Comparison of ENCODE assay signal across 9 cellular contexts in genomic region chrX:44898411-44899221, GRCh38. TPM values are rescaled to one million over a fixed set of nuclear protein-coding genes. Genes with fewer than 3 reads are reported as not detected.
A peak's percentile ranks its signal among the peaks of the same experiment; 100 is the strongest.
DNase-seq lines count a peak whose midpoint lies in the region; ATAC-seq and TF ChIP-seq lines count a peak whose summit lies in the region.
"Had no signal": no experiment of that assay in that cellular context is flagged by ENCODE, and none has a peak within 500 bp of the region (broad histone marks: within the 10 kb centered on the region; RNA-seq: fewer than 3 reads in every experiment).

No MANE protein-coding gene starts in this region.

- peaks cover 64% of the 10 kb centered on the region for H3K4me1 Mint-ChIP-seq in activated T-cell treated with anti-CD3 and anti-CD28 coated beads, Interleukin-2, amount 50 U/mL, for 24 hours (ENCODE audit: low read depth)
- peaks cover 29% of the 10 kb centered on the region for H3K4me1 Mint-ChIP-seq in activated naive CD8-positive, alpha-beta T cell treated with anti-CD3 and anti-CD28 coated beads, Interleukin-2, amount 10 ng/mL, durations not matched to agents 7 days and 5 days

- peaks cover 27% of the 10 kb centered on the region for H3K9me3 Mint-ChIP-seq in activated T-cell treated with anti-CD3 and anti-CD28 coated beads, Interleukin-2, amount 50 U/mL, for 24 hours
- peaks cover 1% of the 10 kb centered on the region for H3K9me3 Mint-ChIP-seq in activated naive CD8-positive, alpha-beta T cell treated with anti-CD3 and anti-CD28 coated beads, Interleukin-2, amount 10 ng/mL, durations not matched to agents 7 days and 5 days

- no peak for DNase-seq in activated T-cell treated with anti-CD3 and anti-CD28 coated beads, Interleukin-2, amount 50 U/mL, for 24 hours
- DNase-seq in activated T-cell treated with anti-CD3 and anti-CD28 coated beads, Interleukin-2, amount 50 U/mL, for 1 hour = no peak
- DNase-seq in NAMALWA (ENCODE audit: low spot score) (peak; percentile 43), spleen (peak; percentile 68), A172 (ENCODE audit: low spot score) (no peak), GM19238 (ENCODE audit: insufficient read length, low spot score) (no peak), NCI-H1436 (lab: John Stamatoyannopoulos, UW) (no peak)
- DNase-seq in activated naive CD8-positive, alpha-beta T cell treated with anti-CD3 and anti-CD28 coated beads, Interleukin-2, amount 10 ng/mL, durations not matched to agents 7 days and 5 days = no peak
- DNase-seq: cerebellar nuclear complex had no signal

- no peaks in the 10 kb centered on the region for H3K27me3 ChIP-seq in spleen (replicated peaks in 1 of 7)

- intact Hi-C loops in spleen (cut with DNase I; ENCODE audit: low total_unique reads) = no loop called here

- H3K9me3 ChIP-seq in spleen = peaks cover 0 to 42% (median 17%) of the 10 kb centered on the region in 8 donors

- POLR2A ChIA-PET in activated naive CD8-positive, alpha-beta T cell treated with anti-CD3 and anti-CD28 coated beads, Interleukin-2, amount 10 ng/mL, durations not matched to agents 7 days and 5 days (lab: Charles Lee) = interaction anchor here (0.6 to 2.0 kb wide), 3 partner anchors 21 to 26 kb away, joined by 3 to 6 read pairs (median 4); partner anchors contain the start of gene KDM6A

- peak; percentile 52 for ATAC-seq in activated naive CD8-positive, alpha-beta T cell treated with anti-CD3 and anti-CD28 coated beads, Interleukin-2, amount 10 ng/mL, durations not matched to agents 7 days and 5 days (ENCODE audit: low read depth)

- no peaks in the 10 kb centered on the region for H3K36me3 ChIP-seq in spleen

- H3K27ac Mint-ChIP-seq in activated T-cell treated with anti-CD3 and anti-CD28 coated beads, Interleukin-2, amount 50 U/mL, for 24 hours = peak overlapping the region; percentile 82
- H3K27ac Mint-ChIP-seq in activated naive CD8-positive, alpha-beta T cell treated with anti-CD3 and anti-CD28 coated beads, Interleukin-2, amount 10 ng/mL, durations not matched to agents 7 days and 5 days = peak overlapping the region; percentile 60

- 50 to 86% (median 84%) methylated on average over 2 to 3 of the region's 3 CpGs for WGBS in spleen, 5 donors

- peak overlapping the region in 1 of 8 donors; percentile 2 for H3K4me3 ChIP-seq in spleen

- no peaks in the 10 kb centered on the region for H3K27me3 Mint-ChIP-seq in activated T-cell treated with anti-CD3 and anti-CD28 coated beads, Interleukin-2, amount 50 U/mL, for 24 hours
- no peaks in the 10 kb centered on the region for H3K27me3 Mint-ChIP-seq in activated naive CD8-positive, alpha-beta T cell treated with anti-CD3 and anti-CD28 coated beads, Interleukin-2, amount 10 ng/mL, durations not matched to agents 7 days and 5 days

- no peak for TF ChIP-seq POLR2A in spleen (IDR thresholded peaks at IDR 0.05)

- H3K4me1 ChIP-seq in spleen = peaks cover 12 to 46% (median 30%) of the 10 kb centered on the region in 6 donors

- H3K4me3 Mint-ChIP-seq in activated T-cell treated with anti-CD3 and anti-CD28 coated beads, Interleukin-2, amount 50 U/mL, for 24 hours = no peak overlapping the region
- peak overlapping the region; percentile 48 for H3K4me3 Mint-ChIP-seq in activated naive CD8-positive, alpha-beta T cell treated with anti-CD3 and anti-CD28 coated beads, Interleukin-2, amount 10 ng/mL, durations not matched to agents 7 days and 5 days

- peaks cover 49% of the 10 kb centered on the region for H3K36me3 Mint-ChIP-seq in activated T-cell treated with anti-CD3 and anti-CD28 coated beads, Interleukin-2, amount 50 U/mL, for 24 hours (ENCODE audit: low read depth)
- H3K36me3 Mint-ChIP-seq in activated naive CD8-positive, alpha-beta T cell treated with anti-CD3 and anti-CD28 coated beads, Interleukin-2, amount 10 ng/mL, durations not matched to agents 7 days and 5 days = peaks cover 30% of the 10 kb centered on the region

- TF ChIP-seq CTCF in spleen (IDR thresholded peaks at IDR 0.05 in 8 of 11, conservative IDR thresholded peaks at IDR 0.05 in 3 of 11) = no peak

- H3K27ac ChIP-seq in spleen = peak overlapping the region in 1 of 8 donors; percentile 48

RNA-seq across cellular contexts. Expression of gene KDM6A, which starts 25.6 kb away (rescaled TPM):
- total RNA-seq in activated naive CD8-positive, alpha-beta T cell treated with anti-CD3 and anti-CD28 coated beads, Interleukin-2, amount 10 ng/mL, durations not matched to agents 7 days and 5 days = 10 to 100 TPM; 31.3 to 37.5 TPM
- total RNA-seq in spleen = 10 to 100 TPM; 32.1 to 68.2 (median 51.2) TPM
- polyA plus RNA-seq in spleen = 10 to 100 TPM in 1 of 3 donors, 1 to 10 TPM in 2; 8.0 to 16.0 (median 8.2) TPM
- total RNA-seq in A172 (2014; rRNA removed; shearing (Covaris generic)) = 10.4 and 10.9 TPM in 2 replicates

RNA-seq across cellular contexts. Expression of gene DUSP21, which starts 54.8 kb away (rescaled TPM):
- total RNA-seq in activated naive CD8-positive, alpha-beta T cell treated with anti-CD3 and anti-CD28 coated beads, Interleukin-2, amount 10 ng/mL, durations not matched to agents 7 days and 5 days = not detected
- total RNA-seq in spleen = not detected
- polyA plus RNA-seq in spleen = not detected
- total RNA-seq in A172 (2014; rRNA removed; shearing (Covaris generic)) = not detected in 2 replicates

Comparison
In these comparisons a context has a peak if more than half of its experiments do, and no peak if none do; other contexts are left out.
1. DNase-seq: peak in NAMALWA (single experiment) and spleen (single experiment); none in activated T-cell treated with anti-CD3 and anti-CD28 coated beads, Interleukin-2, amount 50 U/mL, for 24 hours (single experiment), activated T-cell treated with anti-CD3 and anti-CD28 coated beads, Interleukin-2, amount 50 U/mL, for 1 hour (single experiment), activated naive CD8-positive, alpha-beta T cell treated with anti-CD3 and anti-CD28 coated beads, Interleukin-2, amount 10 ng/mL, durations not matched to agents 7 days and 5 days (single experiment), A172 (single experiment), GM19238 (single experiment) and NCI-H1436 (single experiment).